In genomic region chr6:36873115-36873514, GRCh38 we compare ENCODE assay signal across 13 cellular contexts. TPM values are rescaled to one million over a fixed set of nuclear protein-coding genes. Genes with fewer than 3 reads are reported as not detected.
A peak's percentile ranks its signal among the peaks of the same experiment; 100 is the strongest.
DNase-seq lines count a peak whose midpoint lies in the region; ATAC-seq, FAIRE-seq and TF ChIP-seq lines count a peak whose summit lies in the region.
"Had no signal": no experiment of that assay in that cellular context is flagged by ENCODE, and none has a peak within 500 bp of the region (broad histone marks: within the 10 kb centered on the region; RNA-seq: fewer than 3 reads in every experiment).

No MANE protein-coding gene starts in this region.

- H3K4me3 Mint-ChIP-seq in stimulated activated naive CD8-positive, alpha-beta T cell treated with anti-CD3 and anti-CD28 coated beads, Interleukin-15, Interleukin-2, amounts not matched to agents 100 ng/mL and 50 ng/mL, for 24 hours, result peak overlapping the region; percentile 98
- H3K4me3 Mint-ChIP-seq in type B pancreatic cell, result peak overlapping the region; percentile 98

- dilution Hi-C loops in endothelial cell of umbilical vein (cut with MboI; ENCODE audit: extremely low pct_ligation_motif_present, low sequenced_read_pairs), result no loop called here

- H2AFZ ChIP-seq in PC-9 (no peak overlapping the region), endothelial cell of umbilical vein (ENCODE audit: low read depth, low read length) (no peak overlapping the region)

- H3K4me1 Mint-ChIP-seq in stimulated activated naive CD8-positive, alpha-beta T cell treated with anti-CD3 and anti-CD28 coated beads, Interleukin-15, Interleukin-2, amounts not matched to agents 100 ng/mL and 50 ng/mL, for 24 hours (ENCODE audit: low read depth), result peaks cover 49% of the 10 kb centered on the region
- H3K4me1 Mint-ChIP-seq in type B pancreatic cell (ENCODE audit: unreplicated experiment), result peaks cover 21% of the 10 kb centered on the region

- H3K27me3 ChIP-seq in PC-9 (ENCODE audit: insufficient read depth, low read depth) (no peaks in the 10 kb centered on the region), endothelial cell of umbilical vein (ENCODE audit: control insufficient read depth in 2 of 2, insufficient read depth in 2 of 2, low read length in 2 of 2) (no peaks in the 10 kb centered on the region)
- H3K27me3 ChIP-seq: gastrocnemius medialis, SJCRH30 had no signal

- H4K20me1 ChIP-seq in PC-9 (ENCODE audit: insufficient read depth) (no peaks in the 10 kb centered on the region), endothelial cell of umbilical vein (replicated peaks; ENCODE audit: control insufficient read depth, extremely low read depth, insufficient read depth, low read length) (no peaks in the 10 kb centered on the region)

- no peaks in the 10 kb centered on the region for H3K9me3 Mint-ChIP-seq in stimulated activated naive CD8-positive, alpha-beta T cell treated with anti-CD3 and anti-CD28 coated beads, Interleukin-15, Interleukin-2, amounts not matched to agents 100 ng/mL and 50 ng/mL, for 24 hours
- H3K9me3 Mint-ChIP-seq in type B pancreatic cell, result no peaks in the 10 kb centered on the region

- peak overlapping the region; percentile 99 for H3K27ac Mint-ChIP-seq in stimulated activated naive CD8-positive, alpha-beta T cell treated with anti-CD3 and anti-CD28 coated beads, Interleukin-15, Interleukin-2, amounts not matched to agents 100 ng/mL and 50 ng/mL, for 24 hours
- H3K27ac Mint-ChIP-seq in type B pancreatic cell, result peak overlapping the region; percentile 97

- peaks cover 51% of the 10 kb centered on the region for H3K36me3 Mint-ChIP-seq in stimulated activated naive CD8-positive, alpha-beta T cell treated with anti-CD3 and anti-CD28 coated beads, Interleukin-15, Interleukin-2, amounts not matched to agents 100 ng/mL and 50 ng/mL, for 24 hours (ENCODE audit: low read depth)
- peaks cover 12% of the 10 kb centered on the region for H3K36me3 Mint-ChIP-seq in type B pancreatic cell

- H3K4me3 ChIP-seq in PC-9, result peak overlapping the region; percentile 78; the same call in 1 of the 2 replicates
- no peak overlapping the region for H3K4me3 ChIP-seq in endothelial cell of umbilical vein (replicated peaks in 1 of 3; ENCODE audit: insufficient read depth in 1 of 3, low read depth in 1 of 3, low read length in 3 of 3)

- peak overlapping the region; percentile 93 for H3K4me2 ChIP-seq in PC-9
- H3K4me2 ChIP-seq in endothelial cell of umbilical vein (ENCODE audit: insufficient read depth, low read length), result peak overlapping the region; percentile 99

- no peak for TF ChIP-seq POLR2A in endothelial cell of umbilical vein (IDR thresholded peaks at IDR 0.05; ENCODE audit: low read depth, low read length)

- H3K36me3 ChIP-seq in PC-9 (ENCODE audit: low read depth) (0 out of 2 replicates have a peak, but pooled peaks cover 11% of the 10 kb centered on the region), endothelial cell of umbilical vein (ENCODE audit: control insufficient read depth in 2 of 2, extremely low read depth in 1 of 2, insufficient read depth in 2 of 2, low read length in 2 of 2) (peaks cover 0 to 2% of the 10 kb centered on the region in 2 experiments)

- no peaks in the 10 kb centered on the region for H3K9me1 ChIP-seq in endothelial cell of umbilical vein (replicated peaks; ENCODE audit: control insufficient read depth, extremely low read depth, insufficient read depth, low read length)

- peaks cover 5% of the 10 kb centered on the region; the same call in 1 of the 2 replicates for H3F3A ChIP-seq in PC-9 (ENCODE audit: insufficient read depth, low read depth)

- no peaks in the 10 kb centered on the region for H3K9me2 ChIP-seq in PC-9 (ENCODE audit: insufficient read depth)

- H3K9ac ChIP-seq in endothelial cell of umbilical vein (replicated peaks; ENCODE audit: extremely low read depth, insufficient read depth, low read length), result no peak overlapping the region

- ATAC-seq in stimulated activated naive CD8-positive, alpha-beta T cell treated with anti-CD3 and anti-CD28 coated beads, Interleukin-15, Interleukin-2, amounts not matched to agents 100 U/mL and 50 U/mL, for 24 hours, result no peak
- ATAC-seq: gastrocnemius medialis had no signal

- no peak for DNase-seq in stimulated activated naive CD8-positive, alpha-beta T cell treated with anti-CD3 and anti-CD28 coated beads, Interleukin-15, Interleukin-2, amounts not matched to agents 100 U/mL and 50 U/mL, for 24 hours
- DNase-seq in PC-9 (no peak), endothelial cell of umbilical vein (ENCODE audit: low read depth, low spot score) (no peak), type B pancreatic cell (ENCODE audit: extremely low spot score, unreplicated experiment) (no peak), NCI-H345 (lab: John Stamatoyannopoulos, UW) (no peak), kidney tubule cell (ENCODE audit: low spot score) (no peak), D721Med (ENCODE audit: insufficient read length, low spot score) (no peak)
- DNase-seq: cerebellar nuclear complex, gastrocnemius medialis, NCI-H2171, SJCRH30, small intestine had no signal

- CTCF ChIA-PET in PC-9 (lab: Charles Lee), result interaction anchor here (0.6 kb wide), 1 partner anchor 41 kb away, joined by 8 read pairs; no protein-coding TSS in a partner anchor
- CTCF ChIA-PET in endothelial cell of umbilical vein (lab: Charles Lee), result interaction anchor here (1.3 to 5.7 kb wide), 5 partner anchors 12 to 145 kb away, joined by 4 to 41 read pairs (median 28); partner anchors contain the start of gene C6orf89

- peaks cover 4% of the 10 kb centered on the region for H3K27me3 Mint-ChIP-seq in stimulated activated naive CD8-positive, alpha-beta T cell treated with anti-CD3 and anti-CD28 coated beads, Interleukin-15, Interleukin-2, amounts not matched to agents 100 ng/mL and 50 ng/mL, for 24 hours
- no peaks in the 10 kb centered on the region for H3K27me3 Mint-ChIP-seq in type B pancreatic cell

- H3K79me2 ChIP-seq in PC-9 (ENCODE audit: low read depth) (peaks cover 22% of the 10 kb centered on the region), endothelial cell of umbilical vein (ENCODE audit: control insufficient read depth, insufficient read depth, low read length) (peaks cover 25% of the 10 kb centered on the region)

- H3K27ac ChIP-seq in PC-9, result no peak overlapping the region
- no peak overlapping the region for H3K27ac ChIP-seq in endothelial cell of umbilical vein (ENCODE audit: insufficient read depth, low read depth, low read length)
- H3K27ac ChIP-seq: gastrocnemius medialis had no signal

- H3K4me1 ChIP-seq in PC-9 (replicated peaks; ENCODE audit: insufficient read depth) (peaks cover 19% of the 10 kb centered on the region), endothelial cell of umbilical vein (ENCODE audit: control insufficient read depth, extremely low read depth, insufficient read depth, low read length) (peaks cover 12% of the 10 kb centered on the region)

- POLR2A ChIA-PET in PC-9 (lab: Charles Lee; ENCODE audit: unreplicated experiment), result interaction anchor here (0.6 kb wide), 1 partner anchor 195 kb away, joined by 3 read pairs; the partner anchor contains the start of gene CDKN1A
- POLR2A ChIA-PET in endothelial cell of umbilical vein (lab: Charles Lee), result no interaction called here

- FAIRE-seq in endothelial cell of umbilical vein (lab: Jason Lieb, UNC) (peak; percentile 56), D721Med (lab: Jason Lieb, UNC) (no peak)
- FAIRE-seq: small intestine had no signal

- no TSS peak for BruUV-seq in PC-9 (replicated peaks; lab: Mats Ljungman, UMichigan)
- no TSS peak for BruUV-seq in endothelial cell of umbilical vein (replicated peaks; lab: Mats Ljungman, UMichigan)

- intact Hi-C loops in PC-9 (cut with micrococcal nuclease; ENCODE audit: unreplicated experiment) (loop anchor here (5.0 kb wide), 1 partner anchor 144 kb away; no protein-coding TSS in a partner anchor), endothelial cell of umbilical vein (cut with micrococcal nuclease) (loop anchor here (5.0 kb wide), 1 partner anchor 196 kb away; the partner anchor contains the start of gene CDKN1A)

- TF ChIP-seq CTCF in PC-9 (conservative IDR thresholded peaks at IDR 0.05) (no peak), endothelial cell of umbilical vein (IDR thresholded peaks at IDR 0.05; ENCODE audit: extremely low read depth in 1 of 2, insufficient read depth in 1 of 2, low read depth in 1 of 2, low read length in 2 of 2) (no peak), type B pancreatic cell (conservative IDR thresholded peaks at IDR 0.05) (no peak), D721Med (IDR thresholded peaks at IDR 0.05; ENCODE audit: insufficient read depth, missing control alignments) (no peak)

- no peaks in the 10 kb centered on the region for H3K9me3 ChIP-seq in PC-9 (ENCODE audit: insufficient read depth, low read depth)
- no peaks in the 10 kb centered on the region for H3K9me3 ChIP-seq in endothelial cell of umbilical vein (replicated peaks; ENCODE audit: control insufficient read depth, insufficient read depth, low read length)
- H3K9me3 ChIP-seq: gastrocnemius medialis, SJCRH30 had no signal

RNA-seq across cellular contexts. Expression of gene PPIL1, which starts 1.5 kb away (rescaled TPM):
- 19.0 and 28.4 TPM in 2 replicates for total RNA-seq in PC-9 (2021)
- 33.8 and 35.6 TPM in 2 replicates for total RNA-seq in endothelial cell of umbilical vein
- polyA plus RNA-seq in endothelial cell of umbilical vein, result 28.6 and 30.8 TPM in 2 replicates
- 30.4 and 31.2 TPM in 2 replicates for polyA plus RNA-seq in endothelial cell of umbilical vein (2011; cell fraction: cytosol; rRNA removed)
- polyA plus RNA-seq in endothelial cell of umbilical vein (2011; cell fraction: nucleus; rRNA removed), result 10.4 and 10.9 TPM in 2 replicates
- polyA plus RNA-seq in endothelial cell of umbilical vein (2012), result 29.3 and 45.8 TPM in 2 replicates
- 38.5 and 46.8 TPM in 2 replicates for polyA minus RNA-seq in endothelial cell of umbilical vein
- polyA minus RNA-seq in endothelial cell of umbilical vein (2011; cell fraction: cytosol; rRNA and poly(A)+ RNA removed), result 28.0 TPM
- 7.9 and 10.5 TPM in 2 replicates for polyA minus RNA-seq in endothelial cell of umbilical vein (2011; cell fraction: nucleus; rRNA and poly(A)+ RNA removed)
- 35.1 and 50.4 TPM in 2 replicates for total RNA-seq in type B pancreatic cell (ENCODE audit: low replicate concordance)

RNA-seq across cellular contexts. Expression of gene C6orf89, which starts 12.6 kb away (rescaled TPM):
- total RNA-seq in PC-9 (2021), result 28.7 and 40.1 TPM in 2 replicates
- total RNA-seq in endothelial cell of umbilical vein, result 34.0 and 36.4 TPM in 2 replicates
- polyA plus RNA-seq in endothelial cell of umbilical vein, result 16.6 and 18.2 TPM in 2 replicates
- polyA plus RNA-seq in endothelial cell of umbilical vein (2011; cell fraction: cytosol; rRNA removed), result 20.6 and 23.0 TPM in 2 replicates
- polyA plus RNA-seq in endothelial cell of umbilical vein (2011; cell fraction: nucleus; rRNA removed), result 22.7 and 24.8 TPM in 2 replicates
- polyA plus RNA-seq in endothelial cell of umbilical vein (2012), result 25.0 and 29.2 TPM in 2 replicates
- 32.8 and 36.8 TPM in 2 replicates for polyA minus RNA-seq in endothelial cell of umbilical vein
- 6.1 TPM for polyA minus RNA-seq in endothelial cell of umbilical vein (2011; cell fraction: cytosol; rRNA and poly(A)+ RNA removed)
- 9.8 and 16.6 TPM in 2 replicates for polyA minus RNA-seq in endothelial cell of umbilical vein (2011; cell fraction: nucleus; rRNA and poly(A)+ RNA removed)
- total RNA-seq in type B pancreatic cell (ENCODE audit: low replicate concordance), result 37.9 and 42.4 TPM in 2 replicates

RNA-seq across cellular contexts. Expression of gene CPNE5, which starts 33.9 kb away (rescaled TPM):
- total RNA-seq in PC-9 (2021) (0.37 and 0.40 TPM in 2 replicates), endothelial cell of umbilical vein (18.8 and 32.1 TPM in 2 replicates), type B pancreatic cell (ENCODE audit: low replicate concordance) (0.14 and 0.72 TPM in 2 replicates)
- polyA plus RNA-seq in endothelial cell of umbilical vein, result 49.4 and 55.8 TPM in 2 replicates
- polyA plus RNA-seq in endothelial cell of umbilical vein (2011; cell fraction: cytosol; rRNA removed), result 20.9 and 29.8 TPM in 2 replicates
- polyA plus RNA-seq in endothelial cell of umbilical vein (2011; cell fraction: nucleus; rRNA removed), result 81.7 and 123 TPM in 2 replicates
- 20.1 and 32.6 TPM in 2 replicates for polyA plus RNA-seq in endothelial cell of umbilical vein (2012)
- polyA minus RNA-seq in endothelial cell of umbilical vein, result 54.3 and 55.2 TPM in 2 replicates
- not detected for polyA minus RNA-seq in endothelial cell of umbilical vein (2011; cell fraction: cytosol; rRNA and poly(A)+ RNA removed)
- 41.6 and 53.7 TPM in 2 replicates for polyA minus RNA-seq in endothelial cell of umbilical vein (2011; cell fraction: nucleus; rRNA and poly(A)+ RNA removed)

Comparison
In these comparisons a context has a peak if more than half of its experiments do, and no peak if none do; other contexts are left out.
1. RNA of gene CPNE5, which starts 33.9 kb away (total RNA-seq): 18.8 to 32.1 TPM in endothelial cell of umbilical vein; 0.14 to 0.72 TPM in type B pancreatic cell and 0.37 to 0.40 TPM in PC-9; every median in the first group is over 10 times any median in the second.